22 cellular contexts compared by ENCODE assay signal in the genomic region with DNA sequence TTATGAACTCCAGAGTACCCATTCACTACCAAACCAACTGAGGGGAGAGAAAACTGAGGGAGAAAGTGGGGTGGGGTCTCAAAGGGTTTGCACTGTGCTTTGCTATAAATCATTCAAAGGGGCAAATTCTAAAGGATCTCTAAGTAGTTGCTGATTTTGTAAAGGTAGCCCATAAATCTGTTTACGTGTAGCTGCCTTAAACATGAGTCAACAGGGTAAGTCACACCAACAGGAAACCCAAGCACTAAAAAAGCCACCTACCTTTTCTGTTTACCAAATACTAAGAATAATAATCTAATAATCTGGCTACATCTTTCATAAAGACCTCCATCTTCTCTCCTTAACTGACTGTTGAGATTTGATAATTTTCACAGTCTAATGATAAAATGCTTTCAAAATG. TPM values are rescaled to one million over a fixed set of nuclear protein-coding genes. Genes with fewer than 3 reads are reported as not detected.
A peak's percentile ranks its signal among the peaks of the same experiment; 100 is the strongest.
DNase-seq lines count a peak whose midpoint lies in the region; ATAC-seq, FAIRE-seq and TF ChIP-seq lines count a peak whose summit lies in the region.
"Had no signal": no experiment of that assay in that cellular context is flagged by ENCODE, and none has a peak within 500 bp of the region (broad histone marks: within the 10 kb centered on the region; RNA-seq: fewer than 3 reads in every experiment).

No MANE protein-coding gene starts in this region.

- H3K9me3 ChIP-seq in Panc1 (ENCODE audit: control insufficient read depth, insufficient read depth, low read depth, low read length) = no peaks in the 10 kb centered on the region
- H3K9me3 ChIP-seq in kidney (ENCODE audit: control insufficient read depth in 1 of 2, low read length in 2 of 2) = no peaks in the 10 kb centered on the region
- H3K9me3 ChIP-seq: BLaER1, Caco-2 had no signal

- H3K4me1 ChIP-seq in Panc1 (ENCODE audit: control insufficient read depth, insufficient read depth, low read length) (peaks cover 4% of the 10 kb centered on the region; the same call in 1 of the 2 replicates), kidney (ENCODE audit: control insufficient read depth in 1 of 2, insufficient read depth in 1 of 2, low read depth in 1 of 2, low read length in 2 of 2) (peaks cover 3% of the 10 kb centered on the region in 2 donors)
- H3K4me1 ChIP-seq: BLaER1, Caco-2 had no signal

- H3K36me3 ChIP-seq in Panc1 (ENCODE audit: control insufficient read depth, insufficient read depth, low read length) (no peaks in the 10 kb centered on the region), kidney (ENCODE audit: control insufficient read depth in 1 of 2, insufficient read depth in 2 of 2, low read length in 2 of 2) (no peaks in the 10 kb centered on the region)
- H3K36me3 ChIP-seq: BLaER1 had no signal

- no peak overlapping the region for H3K27ac Mint-ChIP-seq in natural killer cell
- no peak overlapping the region for H3K27ac Mint-ChIP-seq in HFFc6
- H3K27ac Mint-ChIP-seq: B cell; CD4-positive, CD25-positive, alpha-beta regulatory T cell; CD8-positive, alpha-beta T cell; H9 had no signal

- H3K36me3 Mint-ChIP-seq in natural killer cell (no peaks in the 10 kb centered on the region), HFFc6 (ENCODE audit: low read depth) (no peaks in the 10 kb centered on the region)
- H3K36me3 Mint-ChIP-seq: CD4-positive, CD25-positive, alpha-beta regulatory T cell; CD8-positive, alpha-beta T cell had no signal

- H3K4me3 Mint-ChIP-seq in natural killer cell (no peak overlapping the region), HFFc6 (no peak overlapping the region)
- H3K4me3 Mint-ChIP-seq: B cell; CD4-positive, CD25-positive, alpha-beta regulatory T cell; CD8-positive, alpha-beta T cell; H9 had no signal

- CTCF ChIA-PET in Panc1 (lab: Charles Lee) = no interaction called here

- FAIRE-seq in kidney (lab: Jason Lieb, UNC) = no peak
- FAIRE-seq: A204.1, G401.6, GM12892, H1 had no signal

- no peak overlapping the region for H3K9ac ChIP-seq in kidney (ENCODE audit: low read length in 2 of 2)
- H3K9ac ChIP-seq: BLaER1, GM23248 had no signal

- H3K4me3 ChIP-seq in Panc1 (ENCODE audit: low read depth in 2 of 2, low read length in 2 of 2) (no peak overlapping the region), kidney (ENCODE audit: low read length in 2 of 2) (no peak overlapping the region)
- H3K4me3 ChIP-seq: BLaER1, GM23248 had no signal

- no peaks in the 10 kb centered on the region for H3K27me3 ChIP-seq in Panc1 (ENCODE audit: control insufficient read depth, insufficient read depth, low read length)
- H3K27me3 ChIP-seq: BLaER1 had no signal

- H3K9me3 Mint-ChIP-seq in natural killer cell (no peaks in the 10 kb centered on the region), HFFc6 (no peaks in the 10 kb centered on the region)
- H3K9me3 Mint-ChIP-seq: CD4-positive, CD25-positive, alpha-beta regulatory T cell; CD8-positive, alpha-beta T cell; H9 had no signal

- ATAC-seq in Panc1 (no peak), natural killer cell (no peak)
- ATAC-seq: CD8-positive, alpha-beta T cell had no signal

- H3K27ac ChIP-seq in Panc1 (ENCODE audit: low read length) = no peak overlapping the region
- H3K27ac ChIP-seq in kidney (ENCODE audit: low read depth in 2 of 2, low read length in 2 of 2) = no peak overlapping the region
- H3K27ac ChIP-seq: 22Rv1, BLaER1, C4-2B, GM23248 had no signal

- TF ChIP-seq CTCF in Panc1 (IDR thresholded peaks at IDR 0.05) = no peak
- TF ChIP-seq CTCF in natural killer cell (IDR thresholded peaks at IDR 0.05) = no peak
- no peak for TF ChIP-seq CTCF in kidney (IDR thresholded peaks at IDR 0.05; ENCODE audit: borderline replicate concordance, extremely low read depth, insufficient read depth)
- TF ChIP-seq CTCF in HFFc6 (IDR thresholded peaks at IDR 0.05) = no peak

- BruUV-seq in Panc1 (replicated peaks; lab: Mats Ljungman, UMichigan) = no TSS peak

- POLR2A ChIA-PET in Panc1 (lab: Charles Lee) = no interaction called here

- peaks cover 27 to 63% of the 10 kb centered on the region in 2 donors for H3K27me3 Mint-ChIP-seq in natural killer cell (ENCODE audit: low read depth in 2 of 2)
- H3K27me3 Mint-ChIP-seq in HFFc6 (ENCODE audit: insufficient read depth) = peaks cover 6% of the 10 kb centered on the region
- H3K27me3 Mint-ChIP-seq: B cell had no signal

- no peaks in the 10 kb centered on the region for H3K4me1 Mint-ChIP-seq in natural killer cell
- H3K4me1 Mint-ChIP-seq in HFFc6 (ENCODE audit: low read depth) = peaks cover 11% of the 10 kb centered on the region

- DNase-seq in DMS53 (lab: John Stamatoyannopoulos, UW) = peak; percentile 12
- DNase-seq in DMS53 treated with DMSO at 0.1 percent for 48 hours (lab: John Stamatoyannopoulos, UW; ENCODE audit: unreplicated experiment) = no peak
- peak; percentile 12 for DNase-seq in Panc1 (ENCODE audit: low read depth, low spot score)
- DNase-seq in kidney tubule cell (ENCODE audit: low spot score) = peak; percentile 14
- DNase-seq in natural killer cell = no peak
- DNase-seq in kidney = no peak
- no peak for DNase-seq in HFFc6
- DNase-seq: Caco-2; CD4-positive, CD25-positive, alpha-beta regulatory T cell; CD8-positive, alpha-beta T cell; DMS153; DMS79 treated with DMSO at 0.1 percent for 48 hours; GM23248; H9 had no signal

- in situ Hi-C loops in Panc1 (cut with HindIII; ENCODE audit: low pct_unique_long_range_greater_than_20kb, low sequenced_read_pairs) = no loop called here

- intact Hi-C loops in Panc1 (cut with micrococcal nuclease; ENCODE audit: unreplicated experiment) = no loop called here
- intact Hi-C loops in natural killer cell (cut with micrococcal nuclease) = no loop called here
- intact Hi-C loops in kidney (cut with DNase I) = no loop called here

RNA-seq across cellular contexts. Expression of gene HSBP1, which starts 8.4 kb away (rescaled TPM):
- total RNA-seq in Panc1 (2021; ENCODE audit: unreplicated experiment) (117 TPM), natural killer cell (10 to 100 TPM; 34.8 to 39.6 (median 37.8) TPM), kidney (110 TPM)
- 147 TPM for polyA plus RNA-seq in Panc1 (2012; ENCODE audit: insufficient read length)
- 192 TPM for polyA plus RNA-seq in kidney (ENCODE audit: insufficient read depth, low read depth, low replicate concordance)
- total RNA-seq in HFFc6 (2021; fragmentation: NEBNext Ultra II Directional; extraction: Animal tissue kit (Norgen Biotek cat#: 25700)) = 100 to 1,000 TPM; 138 to 174 (median 161) TPM

Comparison
In these comparisons a context has a peak if more than half of its experiments do, and no peak if none do; other contexts are left out.
1. DNase-seq: peak in DMS53 (single experiment), Panc1 (single experiment) and kidney tubule cell (single experiment); none in DMS53 treated with DMSO at 0.1 percent for 48 hours (single experiment), natural killer cell (single experiment), kidney (single experiment) and HFFc6 (single experiment).